Comparison of ENCODE assay signal across 22 cellular contexts in the genomic region with DNA sequence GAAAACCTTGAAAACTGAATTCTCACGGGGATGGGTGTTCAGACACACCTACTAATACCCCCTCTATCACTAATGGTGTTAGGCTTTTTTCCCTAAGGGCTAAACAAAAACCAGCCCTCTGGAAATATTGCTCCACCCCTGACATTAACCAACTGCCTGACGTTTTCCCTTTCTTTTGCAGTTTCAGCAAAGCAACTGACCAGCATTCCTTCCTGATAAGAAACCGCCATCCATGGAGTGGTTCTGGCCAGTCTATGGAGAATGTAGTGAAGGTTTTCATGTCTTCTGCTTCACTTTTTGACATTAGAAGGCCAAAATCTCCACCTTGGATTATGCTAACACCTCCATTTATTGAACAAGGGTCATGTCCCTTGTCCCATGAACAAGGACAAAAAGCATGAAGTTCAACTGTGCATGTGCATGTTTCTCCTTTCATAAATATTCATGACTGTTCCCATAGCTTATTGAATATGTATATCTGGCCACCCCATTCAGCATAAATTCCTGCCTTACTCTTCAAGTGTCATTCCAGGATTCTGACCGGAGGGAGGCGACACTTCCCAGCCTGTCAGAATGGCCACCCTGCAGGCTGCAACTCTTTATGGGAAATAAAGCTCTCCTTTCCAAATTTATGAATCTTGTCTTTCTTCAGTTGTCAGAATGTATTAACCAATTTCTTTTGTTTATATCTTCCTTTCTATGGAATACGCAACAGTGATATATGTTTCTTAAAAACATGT.
DNase-seq lines count a peak whose midpoint lies in the region; FAIRE-seq and TF ChIP-seq lines count a peak whose summit lies in the region.
"Had no signal": no experiment of that assay in that cellular context is flagged by ENCODE, and none has a peak within 500 bp of the region (broad histone marks: within the 10 kb centered on the region; RNA-seq: fewer than 3 reads in every experiment).

No MANE protein-coding gene starts in this region.

- peak; percentile 27 for DNase-seq in astrocyte (ENCODE audit: low read depth)
- peak; percentile 40 for DNase-seq in fibroblast of pulmonary artery (ENCODE audit: low read depth)
- DNase-seq in amniotic stem cell (lab: John Stamatoyannopoulos, UW) = no peak
- DNase-seq in AG08396 (ENCODE audit: low spot score) = no peak
- no peak for DNase-seq in DMS153 (lab: John Stamatoyannopoulos, UW)
- DNase-seq in HEK293T (ENCODE audit: extremely low spot score) = no peak
- DNase-seq: 8988T; CD8-positive, alpha-beta T cell; DND-41; GF-D8; H7; KG1; NCI-H1092; NCI-H146; NCI-H345; NCI-H526 treated with DMSO at 0.1 percent for 48 hours; SIG-M5 had no signal

- peaks cover 3% of the 10 kb centered on the region for H3K9me3 Mint-ChIP-seq in astrocyte (ENCODE audit: unreplicated experiment)
- H3K9me3 Mint-ChIP-seq: CD8-positive, alpha-beta T cell had no signal

- no peaks in the 10 kb centered on the region for H3K27me3 ChIP-seq in astrocyte (ENCODE audit: insufficient read depth, low read length)

- no peaks in the 10 kb centered on the region for H3K79me2 ChIP-seq in astrocyte (ENCODE audit: insufficient read depth, low read length)

- H3K4me2 ChIP-seq in astrocyte (ENCODE audit: low read length) = no peak overlapping the region

- no peaks in the 10 kb centered on the region for H3K36me3 Mint-ChIP-seq in astrocyte (ENCODE audit: low read depth, unreplicated experiment)
- H3K36me3 Mint-ChIP-seq: CD8-positive, alpha-beta T cell had no signal

- H2AFZ ChIP-seq in astrocyte (ENCODE audit: low read depth, low read length) = no peak overlapping the region

- H3K27ac ChIP-seq in C4-2B = no peak overlapping the region
- no peak overlapping the region for H3K27ac ChIP-seq in astrocyte (ENCODE audit: low read depth, low read length)
- H3K27ac ChIP-seq: HL-60 had no signal

- POLR2A ChIA-PET in HEK293T (lab: Yijun Ruan, JAX) = no interaction called here

- no peaks in the 10 kb centered on the region for H3K4me1 Mint-ChIP-seq in astrocyte (ENCODE audit: low read depth, unreplicated experiment)

- TF ChIP-seq CTCF in C4-2B (conservative IDR thresholded peaks at IDR 0.05) (peak; percentile 30), LNCAP (IDR thresholded peaks at IDR 0.05) (peak; percentile 35; the same call in 1 of the 2 replicates), astrocyte (IDR thresholded peaks at IDR 0.05; ENCODE audit: insufficient read depth, low read depth, low read length) (no peak), fibroblast of pulmonary artery (IDR thresholded peaks at IDR 0.05; ENCODE audit: low read length, missing control alignments) (no peak)

- no peak for FAIRE-seq in astrocyte (lab: Jason Lieb, UNC)
- FAIRE-seq: GM12891, GM18507 had no signal

- no peaks in the 10 kb centered on the region for H3K36me3 ChIP-seq in astrocyte (ENCODE audit: insufficient read depth, low read length)

- peaks cover 5% of the 10 kb centered on the region for H3K27me3 Mint-ChIP-seq in astrocyte (ENCODE audit: low read depth, unreplicated experiment)

- H3K4me3 ChIP-seq in astrocyte (ENCODE audit: insufficient read depth, low read depth, low read length) = no peak overlapping the region
- H3K4me3 ChIP-seq in fibroblast of pulmonary artery (replicated peaks; ENCODE audit: low read depth, low read length) = no peak overlapping the region

- no peak overlapping the region for H3K4me3 Mint-ChIP-seq in astrocyte (ENCODE audit: unreplicated experiment)
- H3K4me3 Mint-ChIP-seq: CD8-positive, alpha-beta T cell had no signal

- no peaks in the 10 kb centered on the region for H4K20me1 ChIP-seq in astrocyte (ENCODE audit: insufficient read depth, low read length)

- CTCF ChIA-PET in HEK293T (lab: Yijun Ruan, JAX) = interaction anchor here (1.0 kb wide), 1 partner anchor 13 kb away, joined by 3 read pairs; no protein-coding TSS in a partner anchor

- H3K9me3 ChIP-seq in astrocyte (ENCODE audit: insufficient read depth, low read depth, low read length) = no peaks in the 10 kb centered on the region

- no peaks in the 10 kb centered on the region for H3K4me1 ChIP-seq in astrocyte (ENCODE audit: insufficient read depth, low read length)

- no peak overlapping the region for H3K9ac ChIP-seq in astrocyte (ENCODE audit: low read length)

- H3K27ac Mint-ChIP-seq in astrocyte (ENCODE audit: unreplicated experiment) = no peak overlapping the region
- H3K27ac Mint-ChIP-seq: CD8-positive, alpha-beta T cell had no signal

TF ChIP-seq in HEK293T, 16 proteins besides CTCF, POLR2A, EP300 and RAD21:
- TF ChIP-seq LEF1 (IDR thresholded peaks at IDR 0.05; ENCODE audit: borderline replicate concordance) (no peak), TARDBP (IDR thresholded peaks at IDR 0.05) (no peak), BHLHE40 (IDR thresholded peaks at IDR 0.05; ENCODE audit: borderline replicate concordance) (no peak), FOXK2 (IDR thresholded peaks at IDR 0.05) (no peak)
- TF ChIP-seq, protein P1, sequence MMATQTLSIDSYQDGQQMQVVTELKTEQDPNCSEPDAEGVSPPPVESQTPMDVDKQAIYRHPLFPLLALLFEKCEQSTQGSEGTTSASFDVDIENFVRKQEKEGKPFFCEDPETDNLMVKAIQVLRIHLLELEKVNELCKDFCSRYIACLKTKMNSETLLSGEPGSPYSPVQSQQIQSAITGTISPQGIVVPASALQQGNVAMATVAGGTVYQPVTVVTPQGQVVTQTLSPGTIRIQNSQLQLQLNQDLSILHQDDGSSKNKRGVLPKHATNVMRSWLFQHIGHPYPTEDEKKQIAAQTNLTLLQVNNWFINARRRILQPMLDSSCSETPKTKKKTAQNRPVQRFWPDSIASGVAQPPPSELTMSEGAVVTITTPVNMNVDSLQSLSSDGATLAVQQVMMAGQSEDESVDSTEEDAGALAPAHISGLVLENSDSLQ (IDR thresholded peaks at IDR 0.05) = no peak
TF ChIP-seq in HEK293T: peak in this region for 0.

Comparison
In these comparisons a context has a peak if more than half of its experiments do, and no peak if none do; other contexts are left out.
1. CTCF ChIP-seq: peak in C4-2B (single experiment) and LNCAP (single experiment); none in astrocyte (single experiment) and fibroblast of pulmonary artery (single experiment).
2. DNase-seq: peak in astrocyte (single experiment) and fibroblast of pulmonary artery (single experiment); none in amniotic stem cell (single experiment), AG08396 (single experiment), DMS153 (single experiment) and HEK293T (single experiment).